ENCODE assay signal across 13 cellular contexts in genomic region chr14:103220982-103221641, GRCh38.
DNase-seq lines count a peak whose midpoint lies in the region; ATAC-seq, FAIRE-seq and TF ChIP-seq lines count a peak whose summit lies in the region.
"Had no signal": no experiment of that assay in that cellular context is flagged by ENCODE, and none has a peak within 500 bp of the region (broad histone marks: within the 10 kb centered on the region; RNA-seq: fewer than 3 reads in every experiment).

No MANE protein-coding gene starts in this region.

- H3K4me1 ChIP-seq in HUES48 (ENCODE audit: control insufficient read depth, insufficient read depth, low read length) (peaks cover 12% of the 10 kb centered on the region; the same call in 1 of the 2 replicates), iPS-20b (ENCODE audit: insufficient read depth, low read length) (no peaks in the 10 kb centered on the region), stomach (peaks cover 0 to 16% (median 11%) of the 10 kb centered on the region in 4 donors)

- no peak overlapping the region for H3K4me3 Mint-ChIP-seq in immature natural killer cell
- no peak overlapping the region for H3K4me3 Mint-ChIP-seq in activated T-helper 1 cell treated with anti-CD3 and anti-CD28 coated beads, Interleukin-12 subunit alpha, Interleukin-12 subunit beta, Interleukin-2, Interleukin-4 antibody, amounts not matched to agents 30 ng/mL and 10 ng/mL and 1 ng/mL, durations not matched to agents 14 hours and 24 hours and 36 hours

- 33 to 48% (median 41%) methylated on average over 30 of the region's 30 CpGs for WGBS in stomach, 5 donors

- no peaks in the 10 kb centered on the region for H3K36me3 Mint-ChIP-seq in immature natural killer cell
- H3K36me3 Mint-ChIP-seq in activated T-helper 1 cell treated with anti-CD3 and anti-CD28 coated beads, Interleukin-12 subunit alpha, Interleukin-12 subunit beta, Interleukin-2, Interleukin-4 antibody, amounts not matched to agents 30 ng/mL and 10 ng/mL and 1 ng/mL, durations not matched to agents 14 hours and 24 hours and 36 hours (ENCODE audit: low read depth), result no peaks in the 10 kb centered on the region
- H3K36me3 Mint-ChIP-seq: naive B cell had no signal

- H3K9me3 Mint-ChIP-seq in immature natural killer cell, result no peaks in the 10 kb centered on the region
- H3K9me3 Mint-ChIP-seq in activated T-helper 1 cell treated with anti-CD3 and anti-CD28 coated beads, Interleukin-12 subunit alpha, Interleukin-12 subunit beta, Interleukin-2, Interleukin-4 antibody, amounts not matched to agents 30 ng/mL and 10 ng/mL and 1 ng/mL, durations not matched to agents 14 hours and 24 hours and 36 hours, result no peaks in the 10 kb centered on the region

- ATAC-seq in GM19395 (IDR thresholded peaks at IDR 0.05; ENCODE audit: unreplicated experiment), result no peak

- H3K4me3 ChIP-seq in HUES48 (ENCODE audit: low read depth, low read length) (peak overlapping the region; percentile 54), dorsolateral prefrontal cortex (peak overlapping the region in 31 of 59 donors; percentile 3 to 56 (median 36)), iPS-20b (ENCODE audit: low read length) (peak overlapping the region; percentile 57), stomach (peak overlapping the region; percentile 37 to 50 (median 44))

- peaks cover 2 to 22% (median 16%) of the 10 kb centered on the region in 3 donors for H3K27me3 Mint-ChIP-seq in immature natural killer cell (ENCODE audit: low read depth in 3 of 3)
- peaks cover 26% of the 10 kb centered on the region for H3K27me3 Mint-ChIP-seq in activated T-helper 1 cell treated with anti-CD3 and anti-CD28 coated beads, Interleukin-12 subunit alpha, Interleukin-12 subunit beta, Interleukin-2, Interleukin-4 antibody, amounts not matched to agents 30 ng/mL and 10 ng/mL and 1 ng/mL, durations not matched to agents 14 hours and 24 hours and 36 hours (ENCODE audit: insufficient read depth)

- no peak for TF ChIP-seq CTCF in dorsolateral prefrontal cortex (IDR thresholded peaks at IDR 0.05 in 54 of 56, conservative IDR thresholded peaks at IDR 0.05 in 2 of 56; ENCODE audit: low read depth in 1 of 56, partially characterized antibody in 56 of 56)
- no peak for TF ChIP-seq CTCF in stomach (IDR thresholded peaks at IDR 0.05)

- H3K27ac ChIP-seq in HUES48 (ENCODE audit: low read depth, low read length) (no peak overlapping the region), dorsolateral prefrontal cortex (no peak overlapping the region), iPS-20b (ENCODE audit: low read length) (no peak overlapping the region), stomach (no peak overlapping the region)
- H3K27ac ChIP-seq: RWPE1 had no signal

- H3K36me3 ChIP-seq in HUES48 (ENCODE audit: control insufficient read depth, insufficient read depth, low read length), result no peaks in the 10 kb centered on the region
- no peaks in the 10 kb centered on the region for H3K36me3 ChIP-seq in iPS-20b (ENCODE audit: insufficient read depth, low read depth, low read length)
- H3K36me3 ChIP-seq in stomach, result no peaks in the 10 kb centered on the region

- no peak for TF ChIP-seq EP300 in stomach (IDR thresholded peaks at IDR 0.05)

- H3K9ac ChIP-seq in HUES48 (ENCODE audit: low read depth, low read length) (no peak overlapping the region), iPS-20b (ENCODE audit: low read depth, low read length) (no peak overlapping the region)

- H3K27ac Mint-ChIP-seq in immature natural killer cell, result no peak overlapping the region
- H3K27ac Mint-ChIP-seq in activated T-helper 1 cell treated with anti-CD3 and anti-CD28 coated beads, Interleukin-12 subunit alpha, Interleukin-12 subunit beta, Interleukin-2, Interleukin-4 antibody, amounts not matched to agents 30 ng/mL and 10 ng/mL and 1 ng/mL, durations not matched to agents 14 hours and 24 hours and 36 hours, result no peak overlapping the region
- H3K27ac Mint-ChIP-seq: naive B cell had no signal

- intact Hi-C loops in dorsolateral prefrontal cortex (cut with DNase I) (no loop called here), stomach (cut with DNase I; ENCODE audit: low total_unique reads) (no loop called here)
- intact Hi-C loops in activated T-helper 1 cell treated with anti-CD3 and anti-CD28 coated beads, Interleukin-12 subunit alpha, Interleukin-12 subunit beta, Interleukin-2, Interleukin-4 antibody, amounts not matched to agents 30 ng/mL and 10 ng/mL and 1 ng/mL, durations not matched to agents 14 hours and 24 hours and 36 hours (cut with micrococcal nuclease), result no loop called here

- DNase-seq in dorsolateral prefrontal cortex (no peak), stomach (no peak), immature natural killer cell (no peak), GM12891 (ENCODE audit: insufficient read length, low spot score) (no peak)
- DNase-seq in activated T-helper 1 cell treated with anti-CD3 and anti-CD28 coated beads, Interleukin-12 subunit alpha, Interleukin-12 subunit beta, Interleukin-2, Interleukin-4 antibody, amounts not matched to agents 30 ng/mL and 10 ng/mL and 1 ng/mL, durations not matched to agents 14 hours and 24 hours and 36 hours (ENCODE audit: low spot score), result no peak
- DNase-seq: effector memory CD4-positive, alpha-beta T cell; naive B cell; NCI-H1105; NCI-H510A treated with DMSO at 0.1 percent for 48 hours had no signal

- no peak for TF ChIP-seq POLR2A in stomach (IDR thresholded peaks at IDR 0.05)
- TF ChIP-seq POLR2A in GM12891 (IDR thresholded peaks at IDR 0.05; ENCODE audit: low read depth, low read length), result no peak

- peaks cover 34% of the 10 kb centered on the region for H3K27me3 ChIP-seq in HUES48 (ENCODE audit: control insufficient read depth, insufficient read depth, low read length)
- H3K27me3 ChIP-seq in dorsolateral prefrontal cortex, result peaks cover 0 to 60% (median 34%) of the 10 kb centered on the region in 45 donors
- peaks cover 42% of the 10 kb centered on the region for H3K27me3 ChIP-seq in iPS-20b (ENCODE audit: insufficient read depth, low read length)
- H3K27me3 ChIP-seq in stomach, result peaks cover 0 to 64% (median 21%) of the 10 kb centered on the region in 3 donors

- FAIRE-seq in GM12891 (lab: Jason Lieb, UNC), result no peak

- peaks cover 0 to 2% of the 10 kb centered on the region in 2 donors for H3K4me1 Mint-ChIP-seq in immature natural killer cell
- H3K4me1 Mint-ChIP-seq in activated T-helper 1 cell treated with anti-CD3 and anti-CD28 coated beads, Interleukin-12 subunit alpha, Interleukin-12 subunit beta, Interleukin-2, Interleukin-4 antibody, amounts not matched to agents 30 ng/mL and 10 ng/mL and 1 ng/mL, durations not matched to agents 14 hours and 24 hours and 36 hours (ENCODE audit: low read depth), result no peaks in the 10 kb centered on the region

- H3K9me3 ChIP-seq in HUES48 (ENCODE audit: control insufficient read depth, insufficient read depth, low read length), result no peaks in the 10 kb centered on the region
- H3K9me3 ChIP-seq in iPS-20b (ENCODE audit: insufficient read depth, low read depth, low read length), result no peaks in the 10 kb centered on the region
- H3K9me3 ChIP-seq in stomach, result peaks cover 0 to 13% (median 10%) of the 10 kb centered on the region in 4 donors

TF ChIP-seq in GM12891, 5 proteins besides CTCF, POLR2A, EP300 and RAD21:
- TF ChIP-seq SPI1 (IDR thresholded peaks at IDR 0.05; ENCODE audit: low read depth, low read length), result no peak
- TF ChIP-seq POLR2AphosphoS5 (IDR thresholded peaks at IDR 0.05; ENCODE audit: low read depth, low read length), result no peak
- TF ChIP-seq PAX5 (IDR thresholded peaks at IDR 0.05; ENCODE audit: insufficient read depth, low read length, severe bottlenecking), result no peak
- no peak for TF ChIP-seq TAF1 (IDR thresholded peaks at IDR 0.05; ENCODE audit: low read depth, low read length)
- TF ChIP-seq POU2F2 (IDR thresholded peaks at IDR 0.05; ENCODE audit: low read depth, low read length), result no peak
